ENCODE assay signal across 2 cellular contexts in the genomic region with DNA sequence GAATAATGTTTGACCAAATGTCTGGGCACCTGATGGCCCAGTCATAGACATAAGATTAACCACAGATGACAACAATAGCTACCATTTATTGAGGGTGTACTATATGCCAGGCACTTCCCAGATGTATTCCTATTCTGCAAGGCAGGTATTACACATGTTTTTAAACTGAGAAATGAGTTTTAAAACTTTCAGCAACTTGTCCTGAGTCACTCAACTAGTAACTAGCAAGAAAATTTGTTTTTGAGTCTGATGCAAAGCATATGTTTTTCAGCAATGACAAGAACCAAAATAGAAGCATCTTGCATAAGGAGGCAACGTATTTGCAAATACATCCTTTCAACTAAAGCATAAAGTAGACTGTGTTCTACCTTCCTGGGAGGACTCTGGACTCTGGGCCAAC.
TF ChIP-seq lines count a peak whose summit lies in the region.

No MANE protein-coding gene starts in this region.

TF ChIP-seq in A549, 52 proteins besides CTCF, POLR2A, EP300 and RAD21:
- TF ChIP-seq, protein P1, sequence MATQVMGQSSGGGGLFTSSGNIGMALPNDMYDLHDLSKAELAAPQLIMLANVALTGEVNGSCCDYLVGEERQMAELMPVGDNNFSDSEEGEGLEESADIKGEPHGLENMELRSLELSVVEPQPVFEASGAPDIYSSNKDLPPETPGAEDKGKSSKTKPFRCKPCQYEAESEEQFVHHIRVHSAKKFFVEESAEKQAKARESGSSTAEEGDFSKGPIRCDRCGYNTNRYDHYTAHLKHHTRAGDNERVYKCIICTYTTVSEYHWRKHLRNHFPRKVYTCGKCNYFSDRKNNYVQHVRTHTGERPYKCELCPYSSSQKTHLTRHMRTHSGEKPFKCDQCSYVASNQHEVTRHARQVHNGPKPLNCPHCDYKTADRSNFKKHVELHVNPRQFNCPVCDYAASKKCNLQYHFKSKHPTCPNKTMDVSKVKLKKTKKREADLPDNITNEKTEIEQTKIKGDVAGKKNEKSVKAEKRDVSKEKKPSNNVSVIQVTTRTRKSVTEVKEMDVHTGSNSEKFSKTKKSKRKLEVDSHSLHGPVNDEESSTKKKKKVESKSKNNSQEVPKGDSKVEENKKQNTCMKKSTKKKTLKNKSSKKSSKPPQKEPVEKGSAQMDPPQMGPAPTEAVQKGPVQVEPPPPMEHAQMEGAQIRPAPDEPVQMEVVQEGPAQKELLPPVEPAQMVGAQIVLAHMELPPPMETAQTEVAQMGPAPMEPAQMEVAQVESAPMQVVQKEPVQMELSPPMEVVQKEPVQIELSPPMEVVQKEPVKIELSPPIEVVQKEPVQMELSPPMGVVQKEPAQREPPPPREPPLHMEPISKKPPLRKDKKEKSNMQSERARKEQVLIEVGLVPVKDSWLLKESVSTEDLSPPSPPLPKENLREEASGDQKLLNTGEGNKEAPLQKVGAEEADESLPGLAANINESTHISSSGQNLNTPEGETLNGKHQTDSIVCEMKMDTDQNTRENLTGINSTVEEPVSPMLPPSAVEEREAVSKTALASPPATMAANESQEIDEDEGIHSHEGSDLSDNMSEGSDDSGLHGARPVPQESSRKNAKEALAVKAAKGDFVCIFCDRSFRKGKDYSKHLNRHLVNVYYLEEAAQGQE (IDR thresholded peaks at IDR 0.05): no peak
- TF ChIP-seq, protein P2, sequence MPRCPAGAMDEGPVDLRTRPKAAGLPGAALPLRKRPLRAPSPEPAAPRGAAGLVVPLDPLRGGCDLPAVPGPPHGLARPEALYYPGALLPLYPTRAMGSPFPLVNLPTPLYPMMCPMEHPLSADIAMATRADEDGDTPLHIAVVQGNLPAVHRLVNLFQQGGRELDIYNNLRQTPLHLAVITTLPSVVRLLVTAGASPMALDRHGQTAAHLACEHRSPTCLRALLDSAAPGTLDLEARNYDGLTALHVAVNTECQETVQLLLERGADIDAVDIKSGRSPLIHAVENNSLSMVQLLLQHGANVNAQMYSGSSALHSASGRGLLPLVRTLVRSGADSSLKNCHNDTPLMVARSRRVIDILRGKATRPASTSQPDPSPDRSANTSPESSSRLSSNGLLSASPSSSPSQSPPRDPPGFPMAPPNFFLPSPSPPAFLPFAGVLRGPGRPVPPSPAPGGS (IDR thresholded peaks at IDR 0.05): no peak
- TF ChIP-seq MAFK (IDR thresholded peaks at IDR 0.05; ENCODE audit: partially characterized antibody) (no peak), ZC3H11A (IDR thresholded peaks at IDR 0.05) (no peak), HOXB5 (CRISPR knock-in tag; IDR thresholded peaks at IDR 0.05) (no peak), JUNB (IDR thresholded peaks at IDR 0.05) (no peak), HEYL (CRISPR knock-in tag; IDR thresholded peaks at IDR 0.05) (no peak), FOSB (CRISPR knock-in tag; IDR thresholded peaks at IDR 0.05) (no peak), PHF8 (IDR thresholded peaks at IDR 0.05; ENCODE audit: borderline replicate concordance, low read depth) (no peak), CBX2 (IDR thresholded peaks at IDR 0.05; ENCODE audit: borderline replicate concordance, low read depth) (no peak), NR3C1 (IDR thresholded peaks at IDR 0.05) (no peak)
- TF ChIP-seq, protein P3, sequence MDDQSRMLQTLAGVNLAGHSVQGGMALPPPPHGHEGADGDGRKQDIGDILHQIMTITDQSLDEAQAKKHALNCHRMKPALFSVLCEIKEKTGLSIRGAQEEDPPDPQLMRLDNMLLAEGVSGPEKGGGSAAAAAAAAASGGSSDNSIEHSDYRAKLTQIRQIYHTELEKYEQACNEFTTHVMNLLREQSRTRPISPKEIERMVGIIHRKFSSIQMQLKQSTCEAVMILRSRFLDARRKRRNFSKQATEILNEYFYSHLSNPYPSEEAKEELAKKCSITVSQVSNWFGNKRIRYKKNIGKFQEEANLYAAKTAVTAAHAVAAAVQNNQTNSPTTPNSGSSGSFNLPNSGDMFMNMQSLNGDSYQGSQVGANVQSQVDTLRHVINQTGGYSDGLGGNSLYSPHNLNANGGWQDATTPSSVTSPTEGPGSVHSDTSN (IDR thresholded peaks at IDR 0.05): no peak
- TF ChIP-seq, protein P4, sequence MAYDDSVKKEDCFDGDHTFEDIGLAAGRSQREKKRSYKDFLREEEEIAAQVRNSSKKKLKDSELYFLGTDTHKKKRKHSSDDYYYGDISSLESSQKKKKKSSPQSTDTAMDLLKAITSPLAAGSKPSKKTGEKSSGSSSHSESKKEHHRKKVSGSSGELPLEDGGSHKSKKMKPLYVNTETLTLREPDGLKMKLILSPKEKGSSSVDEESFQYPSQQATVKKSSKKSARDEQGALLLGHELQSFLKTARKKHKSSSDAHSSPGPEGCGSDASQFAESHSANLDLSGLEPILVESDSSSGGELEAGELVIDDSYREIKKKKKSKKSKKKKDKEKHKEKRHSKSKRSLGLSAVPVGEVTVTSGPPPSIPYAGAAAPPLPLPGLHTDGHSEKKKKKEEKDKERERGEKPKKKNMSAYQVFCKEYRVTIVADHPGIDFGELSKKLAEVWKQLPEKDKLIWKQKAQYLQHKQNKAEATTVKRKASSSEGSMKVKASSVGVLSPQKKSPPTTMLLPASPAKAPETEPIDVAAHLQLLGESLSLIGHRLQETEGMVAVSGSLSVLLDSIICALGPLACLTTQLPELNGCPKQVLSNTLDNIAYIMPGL (CRISPR knock-in tag; IDR thresholded peaks at IDR 0.05; ENCODE audit: borderline replicate concordance): no peak
- TF ChIP-seq, protein P5, sequence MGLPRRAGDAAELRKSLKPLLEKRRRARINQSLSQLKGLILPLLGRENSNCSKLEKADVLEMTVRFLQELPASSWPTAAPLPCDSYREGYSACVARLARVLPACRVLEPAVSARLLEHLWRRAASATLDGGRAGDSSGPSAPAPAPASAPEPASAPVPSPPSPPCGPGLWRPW (IDR thresholded peaks at IDR 0.05): no peak

TF ChIP-seq in H1, 55 proteins besides CTCF, POLR2A, EP300 and RAD21:
- TF ChIP-seq KDM4A (IDR thresholded peaks at IDR 0.05; ENCODE audit: low read depth, low read length, severe bottlenecking) (peak; percentile 9), HDAC6 (IDR thresholded peaks at IDR 0.05; ENCODE audit: low read depth, low read length) (no peak)
